ENCODE assay signal across 1 cellular context in the genomic region with DNA sequence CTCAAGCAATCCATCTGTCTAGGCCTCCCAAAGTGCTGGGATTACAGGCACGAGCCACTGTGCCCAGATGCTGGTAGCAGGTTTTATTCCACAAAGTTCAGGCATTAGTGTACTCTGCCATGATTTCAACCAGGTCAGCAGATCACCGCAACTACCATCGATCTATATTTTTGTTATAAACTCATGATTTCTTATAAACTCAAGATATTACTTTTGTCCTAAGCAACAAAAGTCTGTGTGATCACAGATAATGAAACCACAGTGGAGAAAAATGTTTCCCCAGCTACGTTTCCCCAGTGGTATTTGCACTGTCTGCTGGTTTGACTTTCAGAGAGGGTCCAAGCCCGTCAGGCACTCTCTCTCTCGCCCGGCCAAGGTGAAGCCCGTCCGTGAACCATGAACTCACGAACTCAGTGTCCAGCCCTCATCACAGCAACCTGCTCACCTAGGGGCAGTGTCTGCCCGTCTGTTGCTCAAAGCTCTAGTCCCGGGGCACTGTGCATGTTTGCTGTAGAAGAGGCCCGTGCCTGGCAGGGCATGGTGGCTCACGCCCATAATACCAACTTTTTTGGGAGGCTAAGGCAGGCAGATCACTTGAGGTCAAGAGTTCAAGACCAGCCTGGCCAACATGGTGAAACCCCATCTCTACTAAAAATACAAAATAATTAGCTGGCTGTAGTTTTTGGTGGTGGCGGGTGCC.
TF ChIP-seq lines count a peak whose summit lies in the region.

No MANE protein-coding gene starts in this region.

TF ChIP-seq in HepG2, 621 proteins besides CTCF, POLR2A, EP300 and RAD21 (continued from another document and continues in another):
- TF ChIP-seq ZSCAN29 (CRISPR knock-in tag; conservative IDR thresholded peaks at IDR 0.05) (peak; percentile 69; the same call in 1 of the 2 replicates), POLR2AphosphoS5 (IDR thresholded peaks at IDR 0.05; ENCODE audit: low read depth, low read length) (no peak), ZNF510 (CRISPR knock-in tag; IDR thresholded peaks at IDR 0.05; ENCODE audit: low read depth) (no peak), MIER3 (CRISPR knock-in tag; IDR thresholded peaks at IDR 0.05; ENCODE audit: borderline replicate concordance) (peak; percentile 85; the same call in 1 of the 2 replicates), BCL6 (CRISPR knock-in tag; IDR thresholded peaks at IDR 0.05) (peak; percentile 86), ZNF331 (CRISPR knock-in tag; IDR thresholded peaks at IDR 0.05) (peak; percentile 83), KAT8 (CRISPR knock-in tag; IDR thresholded peaks at IDR 0.05) (peak; percentile 57; the same call in 1 of the 2 replicates), JUN (CRISPR knock-in tag; IDR thresholded peaks at IDR 0.05) (peak; percentile 81; the same call in 1 of the 2 replicates), ZNF788 (CRISPR knock-in tag; IDR thresholded peaks at IDR 0.05; ENCODE audit: borderline replicate concordance) (peak; percentile 88; the same call in 1 of the 2 replicates), SKIL (CRISPR knock-in tag; IDR thresholded peaks at IDR 0.05; ENCODE audit: borderline replicate concordance) (peak; percentile 96), KLF15 (CRISPR knock-in tag; IDR thresholded peaks at IDR 0.05; ENCODE audit: borderline replicate concordance) (no peak), ZNF770 (CRISPR knock-in tag; IDR thresholded peaks at IDR 0.05) (peak; percentile 52; the same call in 1 of the 2 replicates), FOXA1 (IDR thresholded peaks at IDR 0.05) (no peak), FOXA1 (CRISPR knock-in tag; IDR thresholded peaks at IDR 0.05) (peak; percentile 54), PHF21A (CRISPR knock-in tag; IDR thresholded peaks at IDR 0.05) (peak; percentile 97), CREB3 (CRISPR knock-in tag; IDR thresholded peaks at IDR 0.05) (no peak), NONO (IDR thresholded peaks at IDR 0.05) (no peak), NONO (CRISPR knock-in tag; conservative IDR thresholded peaks at IDR 0.05) (peak; percentile 98), ATF2 (CRISPR knock-in tag; IDR thresholded peaks at IDR 0.05) (peak; percentile 94), AGO1 (IDR thresholded peaks at IDR 0.05; ENCODE audit: low read depth, low read length, poor library complexity, severe bottlenecking) (no peak), ZNF749 (CRISPR knock-in tag; IDR thresholded peaks at IDR 0.05; ENCODE audit: borderline replicate concordance) (no peak), NFE2L1 (CRISPR knock-in tag; IDR thresholded peaks at IDR 0.05; ENCODE audit: borderline replicate concordance) (no peak), ZNF75D (CRISPR knock-in tag; IDR thresholded peaks at IDR 0.05; ENCODE audit: borderline replicate concordance) (no peak), ZNF326 (CRISPR knock-in tag; IDR thresholded peaks at IDR 0.05; ENCODE audit: borderline replicate concordance) (no peak), PHF20 (CRISPR knock-in tag; IDR thresholded peaks at IDR 0.05) (no peak; the same call in 1 of the 2 replicates), HCFC1 (IDR thresholded peaks at IDR 0.05; ENCODE audit: low read depth, low read length) (no peak), ZNF672 (CRISPR knock-in tag; IDR thresholded peaks at IDR 0.05) (no peak), MED8 (CRISPR knock-in tag; IDR thresholded peaks at IDR 0.05; ENCODE audit: insufficient replicate concordance) (no peak), XRCC5 (optimal IDR thresholded peaks at IDR 0.05; ENCODE audit: low read length) (peak; percentile 85), MAFF (IDR thresholded peaks at IDR 0.05; ENCODE audit: low read depth, low read length) (0 out of 2 replicates have a peak, but pooled peaks have one; percentile 27), ZNF256 (CRISPR knock-in tag; conservative IDR thresholded peaks at IDR 0.05) (no peak; the same call in 1 of the 2 replicates), CEBPG (CRISPR knock-in tag; IDR thresholded peaks at IDR 0.05) (peak; percentile 69), ZNF34 (CRISPR knock-in tag; IDR thresholded peaks at IDR 0.05; ENCODE audit: borderline replicate concordance) (no peak), RXRB (CRISPR knock-in tag; IDR thresholded peaks at IDR 0.05; ENCODE audit: borderline replicate concordance) (peak; percentile 92), SETDB1 (CRISPR knock-in tag; IDR thresholded peaks at IDR 0.05; ENCODE audit: borderline replicate concordance) (no peak), ZNF33A (CRISPR knock-in tag; IDR thresholded peaks at IDR 0.05; ENCODE audit: borderline replicate concordance) (0 out of 2 replicates have a peak, but pooled peaks have one; percentile 56), UBTF (CRISPR knock-in tag; IDR thresholded peaks at IDR 0.05) (peak; percentile 86), TBP (CRISPR knock-in tag; IDR thresholded peaks at IDR 0.05) (no peak)
- TF ChIP-seq, protein P1, sequence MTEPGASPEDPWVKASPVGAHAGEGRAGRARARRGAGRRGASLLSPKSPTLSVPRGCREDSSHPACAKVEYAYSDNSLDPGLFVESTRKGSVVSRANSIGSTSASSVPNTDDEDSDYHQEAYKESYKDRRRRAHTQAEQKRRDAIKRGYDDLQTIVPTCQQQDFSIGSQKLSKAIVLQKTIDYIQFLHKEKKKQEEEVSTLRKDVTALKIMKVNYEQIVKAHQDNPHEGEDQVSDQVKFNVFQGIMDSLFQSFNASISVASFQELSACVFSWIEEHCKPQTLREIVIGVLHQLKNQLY (CRISPR knock-in tag; IDR thresholded peaks at IDR 0.05): peak; percentile 50; the same call in 1 of the 2 replicates
- TF ChIP-seq, protein P2, sequence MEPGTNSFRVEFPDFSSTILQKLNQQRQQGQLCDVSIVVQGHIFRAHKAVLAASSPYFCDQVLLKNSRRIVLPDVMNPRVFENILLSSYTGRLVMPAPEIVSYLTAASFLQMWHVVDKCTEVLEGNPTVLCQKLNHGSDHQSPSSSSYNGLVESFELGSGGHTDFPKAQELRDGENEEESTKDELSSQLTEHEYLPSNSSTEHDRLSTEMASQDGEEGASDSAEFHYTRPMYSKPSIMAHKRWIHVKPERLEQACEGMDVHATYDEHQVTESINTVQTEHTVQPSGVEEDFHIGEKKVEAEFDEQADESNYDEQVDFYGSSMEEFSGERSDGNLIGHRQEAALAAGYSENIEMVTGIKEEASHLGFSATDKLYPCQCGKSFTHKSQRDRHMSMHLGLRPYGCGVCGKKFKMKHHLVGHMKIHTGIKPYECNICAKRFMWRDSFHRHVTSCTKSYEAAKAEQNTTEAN (CRISPR knock-in tag; conservative IDR thresholded peaks at IDR 0.05): peak; percentile 70
- TF ChIP-seq, protein P3, sequence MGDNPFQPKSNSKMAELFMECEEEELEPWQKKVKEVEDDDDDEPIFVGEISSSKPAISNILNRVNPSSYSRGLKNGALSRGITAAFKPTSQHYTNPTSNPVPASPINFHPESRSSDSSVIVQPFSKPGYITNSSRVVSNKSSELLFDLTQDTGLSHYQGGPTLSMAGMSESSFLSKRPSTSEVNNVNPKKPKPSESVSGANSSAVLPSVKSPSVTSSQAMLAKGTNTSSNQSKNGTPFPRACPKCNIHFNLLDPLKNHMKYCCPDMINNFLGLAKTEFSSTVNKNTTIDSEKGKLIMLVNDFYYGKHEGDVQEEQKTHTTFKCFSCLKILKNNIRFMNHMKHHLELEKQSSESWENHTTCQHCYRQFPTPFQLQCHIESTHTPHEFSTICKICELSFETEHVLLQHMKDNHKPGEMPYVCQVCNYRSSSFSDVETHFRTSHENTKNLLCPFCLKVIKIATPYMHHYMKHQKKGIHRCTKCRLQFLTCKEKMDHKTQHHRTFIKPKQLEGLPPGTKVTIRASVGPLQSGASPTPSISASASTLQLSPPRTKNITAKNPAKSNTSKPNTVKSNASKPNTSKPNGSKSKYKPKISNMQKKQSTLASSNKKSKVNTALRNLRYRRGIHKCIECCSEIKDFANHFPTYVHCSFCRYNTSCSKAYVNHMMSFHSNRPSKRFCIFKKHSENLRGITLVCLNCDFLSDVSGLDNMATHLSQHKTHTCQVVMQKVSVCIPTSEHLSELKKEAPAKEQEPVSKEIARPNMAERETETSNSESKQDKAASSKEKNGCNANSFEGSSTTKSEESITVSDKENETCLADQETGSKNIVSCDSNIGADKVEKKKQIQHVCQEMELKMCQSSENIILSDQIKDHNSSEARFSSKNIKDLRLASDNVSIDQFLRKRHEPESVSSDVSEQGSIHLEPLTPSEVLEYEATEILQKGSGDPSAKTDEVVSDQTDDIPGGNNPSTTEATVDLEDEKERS (CRISPR knock-in tag; IDR thresholded peaks at IDR 0.05): peak; percentile 98; the same call in 1 of the 2 replicates
- TF ChIP-seq, protein P4, sequence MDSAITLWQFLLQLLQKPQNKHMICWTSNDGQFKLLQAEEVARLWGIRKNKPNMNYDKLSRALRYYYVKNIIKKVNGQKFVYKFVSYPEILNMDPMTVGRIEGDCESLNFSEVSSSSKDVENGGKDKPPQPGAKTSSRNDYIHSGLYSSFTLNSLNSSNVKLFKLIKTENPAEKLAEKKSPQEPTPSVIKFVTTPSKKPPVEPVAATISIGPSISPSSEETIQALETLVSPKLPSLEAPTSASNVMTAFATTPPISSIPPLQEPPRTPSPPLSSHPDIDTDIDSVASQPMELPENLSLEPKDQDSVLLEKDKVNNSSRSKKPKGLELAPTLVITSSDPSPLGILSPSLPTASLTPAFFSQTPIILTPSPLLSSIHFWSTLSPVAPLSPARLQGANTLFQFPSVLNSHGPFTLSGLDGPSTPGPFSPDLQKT (CRISPR knock-in tag; IDR thresholded peaks at IDR 0.05; ENCODE audit: borderline replicate concordance): no peak
- TF ChIP-seq, protein P5, sequence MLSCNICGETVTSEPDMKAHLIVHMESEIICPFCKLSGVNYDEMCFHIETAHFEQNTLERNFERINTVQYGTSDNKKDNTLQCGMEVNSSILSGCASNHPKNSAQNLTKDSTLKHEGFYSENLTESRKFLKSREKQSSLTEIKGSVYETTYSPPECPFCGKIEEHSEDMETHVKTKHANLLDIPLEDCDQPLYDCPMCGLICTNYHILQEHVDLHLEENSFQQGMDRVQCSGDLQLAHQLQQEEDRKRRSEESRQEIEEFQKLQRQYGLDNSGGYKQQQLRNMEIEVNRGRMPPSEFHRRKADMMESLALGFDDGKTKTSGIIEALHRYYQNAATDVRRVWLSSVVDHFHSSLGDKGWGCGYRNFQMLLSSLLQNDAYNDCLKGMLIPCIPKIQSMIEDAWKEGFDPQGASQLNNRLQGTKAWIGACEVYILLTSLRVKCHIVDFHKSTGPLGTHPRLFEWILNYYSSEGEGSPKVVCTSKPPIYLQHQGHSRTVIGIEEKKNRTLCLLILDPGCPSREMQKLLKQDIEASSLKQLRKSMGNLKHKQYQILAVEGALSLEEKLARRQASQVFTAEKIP (CRISPR knock-in tag; IDR thresholded peaks at IDR 0.05; ENCODE audit: borderline replicate concordance): no peak
